Comparison of ENCODE assay signal across 21 cellular contexts in genomic region chr5:160011471-160011870, GRCh38. TPM values are rescaled to one million over a fixed set of nuclear protein-coding genes. Genes with fewer than 3 reads are reported as not detected.
A peak's percentile ranks its signal among the peaks of the same experiment; 100 is the strongest.
DNase-seq lines count a peak whose midpoint lies in the region; ATAC-seq and TF ChIP-seq lines count a peak whose summit lies in the region.
"Had no signal": no experiment of that assay in that cellular context is flagged by ENCODE, and none has a peak within 500 bp of the region (broad histone marks: within the 10 kb centered on the region; RNA-seq: fewer than 3 reads in every experiment).

No MANE protein-coding gene starts in this region.

- peaks cover 9% of the 10 kb centered on the region for H3K36me3 Mint-ChIP-seq in activated naive CD8-positive, alpha-beta T cell treated with anti-CD3 and anti-CD28 coated beads for 36 hours
- peaks cover 25% of the 10 kb centered on the region for H3K36me3 Mint-ChIP-seq in nephron (ENCODE audit: low read depth)

- peaks cover 42% of the 10 kb centered on the region for H3K79me2 ChIP-seq in DOHH2 (ENCODE audit: control insufficient read depth, low read length)

- intact Hi-C loops in psoas muscle (cut with DNase I) = no loop called here

- no peak for ATAC-seq in psoas muscle
- ATAC-seq: gastrocnemius medialis had no signal

- H4K20me1 ChIP-seq in DOHH2 (ENCODE audit: control insufficient read depth, insufficient read depth, low read depth, low read length) = no peaks in the 10 kb centered on the region

- TF ChIP-seq CTCF in DOHH2 (IDR thresholded peaks at IDR 0.05; ENCODE audit: low read depth, low read length, poor library complexity, severe bottlenecking) = no peak
- TF ChIP-seq CTCF in nephron (IDR thresholded peaks at IDR 0.05; ENCODE audit: unreplicated experiment in 3 of 3) = no peak
- no peak for TF ChIP-seq CTCF in psoas muscle (IDR thresholded peaks at IDR 0.05)

- peaks cover 23% of the 10 kb centered on the region for H3K4me1 Mint-ChIP-seq in activated naive CD8-positive, alpha-beta T cell treated with anti-CD3 and anti-CD28 coated beads for 36 hours
- peaks cover 27% of the 10 kb centered on the region for H3K4me1 Mint-ChIP-seq in nephron

- no peaks in the 10 kb centered on the region for H3K27me3 ChIP-seq in DOHH2 (ENCODE audit: control insufficient read depth, low read length)
- no peaks in the 10 kb centered on the region for H3K27me3 ChIP-seq in psoas muscle (ENCODE audit: insufficient read depth in 3 of 3, low read length in 2 of 3)
- H3K27me3 ChIP-seq: gastrocnemius medialis, MG63, thyroid gland had no signal

- no peak overlapping the region for H3K27ac Mint-ChIP-seq in activated naive CD8-positive, alpha-beta T cell treated with anti-CD3 and anti-CD28 coated beads for 36 hours
- H3K27ac Mint-ChIP-seq in nephron = no peak overlapping the region

- no peaks in the 10 kb centered on the region for H3K27me3 Mint-ChIP-seq in activated naive CD8-positive, alpha-beta T cell treated with anti-CD3 and anti-CD28 coated beads for 36 hours
- H3K27me3 Mint-ChIP-seq in nephron (ENCODE audit: low read depth) = no peaks in the 10 kb centered on the region

- no peaks in the 10 kb centered on the region for H3K9me2 ChIP-seq in DOHH2 (replicated peaks; ENCODE audit: control insufficient read depth, low read length)

- peak overlapping the region; percentile 37 for H3K4me3 Mint-ChIP-seq in activated naive CD8-positive, alpha-beta T cell treated with anti-CD3 and anti-CD28 coated beads for 36 hours
- H3K4me3 Mint-ChIP-seq in nephron = peak overlapping the region; percentile 93 to 95 (median 94)

- no peaks in the 10 kb centered on the region for H3F3A ChIP-seq in DOHH2 (ENCODE audit: control insufficient read depth, insufficient read depth)

- H3K27ac ChIP-seq in DOHH2 (ENCODE audit: low read depth, low read length) (no peak overlapping the region), psoas muscle (no peak overlapping the region)
- H3K27ac ChIP-seq: epithelial cell of prostate, gastrocnemius medialis, thyroid gland had no signal

- no peaks in the 10 kb centered on the region for H3K9me3 Mint-ChIP-seq in activated naive CD8-positive, alpha-beta T cell treated with anti-CD3 and anti-CD28 coated beads for 36 hours
- no peaks in the 10 kb centered on the region for H3K9me3 Mint-ChIP-seq in nephron

- DNase-seq in SIG-M5 treated with dmso at 0.1 percent for 504 hours (lab: John Stamatoyannopoulos, UW; ENCODE audit: unreplicated experiment) (peak; percentile 28), SIG-M5 (lab: John Stamatoyannopoulos, UW) (no peak), DMS79 (lab: John Stamatoyannopoulos, UW) (no peak), psoas muscle (no peak), OCI-M2 (lab: John Stamatoyannopoulos, UW; ENCODE audit: unreplicated experiment) (no peak)
- DNase-seq in activated naive CD8-positive, alpha-beta T cell treated with anti-CD3 and anti-CD28 coated beads for 36 hours = no peak
- DNase-seq: 8988T; aorta; gastrocnemius medialis; HCEC 1CT; mesenchymal stem cell; MG63; NCI-H2081 treated with DMSO at 0.1 percent for 48 hours; NCI-H69; occipital lobe; stimulated activated CD4-positive, alpha-beta T cell treated with anti-CD3 and anti-CD28 coated beads, Interleukin-2, amount 100 ng/mL, for 48 hours; T1000; thyroid gland had no signal

- H3K4me1 ChIP-seq in DOHH2 (ENCODE audit: control insufficient read depth, low read length) = peaks cover 25% of the 10 kb centered on the region
- peaks cover 15% of the 10 kb centered on the region for H3K4me1 ChIP-seq in psoas muscle

- H3K4me3 ChIP-seq in DOHH2 (ENCODE audit: low read length) (no peak overlapping the region), psoas muscle (no peak overlapping the region)
- H3K4me3 ChIP-seq: gastrocnemius medialis, MG63, thyroid gland had no signal

- H3K9me3 ChIP-seq in DOHH2 (ENCODE audit: control insufficient read depth, insufficient read depth, low read length) = no peaks in the 10 kb centered on the region
- H3K9me3 ChIP-seq in psoas muscle = no peaks in the 10 kb centered on the region
- H3K9me3 ChIP-seq: gastrocnemius medialis, MG63, thyroid gland had no signal

- peak overlapping the region; percentile 91 for H3K4me2 ChIP-seq in DOHH2 (ENCODE audit: low read length)

- H3K36me3 ChIP-seq in DOHH2 (ENCODE audit: control insufficient read depth, low read length) = peaks cover 33% of the 10 kb centered on the region
- H3K36me3 ChIP-seq in psoas muscle (ENCODE audit: insufficient read depth in 1 of 2, low read depth in 1 of 2) = peaks cover 4 to 58% of the 10 kb centered on the region in 2 donors

RNA-seq across cellular contexts. Expression of gene TTC1, which starts 2.5 kb away (rescaled TPM):
- total RNA-seq in activated naive CD8-positive, alpha-beta T cell treated with anti-CD3 and anti-CD28 coated beads for 36 hours = 10 to 100 TPM; 69.7 to 73.9 TPM
- total RNA-seq in psoas muscle = 10 to 100 TPM; 55.2 to 64.3 (median 57.8) TPM
- polyA plus RNA-seq in psoas muscle = 100 to 1,000 TPM in 1 of 3 donors, 10 to 100 TPM in 2; 80.3 to 181 (median 82.0) TPM
